ENCODE assay signal across 21 cellular contexts in genomic region chrX:150489359-150490015, GRCh38.
DNase-seq lines count a peak whose midpoint lies in the region; ATAC-seq, FAIRE-seq and TF ChIP-seq lines count a peak whose summit lies in the region.
"Had no signal": no experiment of that assay in that cellular context is flagged by ENCODE, and none has a peak within 500 bp of the region (broad histone marks: within the 10 kb centered on the region; RNA-seq: fewer than 3 reads in every experiment).

No MANE protein-coding gene starts in this region.

- H4K20me1 ChIP-seq in Karpas-422 (ENCODE audit: insufficient read depth, low read depth, low read length), result no peaks in the 10 kb centered on the region; the same call in 1 of the 2 replicates
- H4K20me1 ChIP-seq in K562 (replicated peaks; ENCODE audit: control insufficient read depth, insufficient read depth, low read length), result no peaks in the 10 kb centered on the region

- in situ Hi-C loops in K562 (cut with MboI), result no loop called here

- POLR2A ChIA-PET in K562 (lab: Yijun Ruan, JAX), result no interaction called here

- TF ChIP-seq EP300 in K562 (IDR thresholded peaks at IDR 0.05; ENCODE audit: low read length), result no peak

- H3K36me3 ChIP-seq in Karpas-422 (ENCODE audit: insufficient read depth, low read length) (peaks cover 12% of the 10 kb centered on the region), K562 (ENCODE audit: control insufficient read depth, insufficient read depth, low read length) (no peaks in the 10 kb centered on the region), kidney epithelial cell (ENCODE audit: control insufficient read depth, insufficient read depth, low read length) (no peaks in the 10 kb centered on the region), thyroid gland (no peaks in the 10 kb centered on the region)
- H3K36me3 ChIP-seq: HAP-1 had no signal

- H2AFZ ChIP-seq in Karpas-422 (ENCODE audit: low read length), result no peak overlapping the region
- no peak overlapping the region for H2AFZ ChIP-seq in K562 (ENCODE audit: low read depth, low read length)

- no peak for FAIRE-seq in K562 (lab: Jason Lieb, UNC)
- FAIRE-seq: D721Med had no signal

- H3K4me1 ChIP-seq in Karpas-422 (ENCODE audit: low read length) (peaks cover 43% of the 10 kb centered on the region), K562 (replicated peaks in 1 of 2; ENCODE audit: control insufficient read depth in 2 of 2, insufficient read depth in 2 of 2, low read length in 2 of 2) (no peaks in the 10 kb centered on the region), thyroid gland (peaks cover 0 to 4% of the 10 kb centered on the region in 2 donors)
- H3K4me1 ChIP-seq: HAP-1 had no signal

- TF ChIP-seq CTCF in K562 (IDR thresholded peaks at IDR 0.05 in 2 of 3, conservative IDR thresholded peaks at IDR 0.05 in 1 of 3; ENCODE audit: insufficient read depth in 2 of 3, low read depth in 1 of 3, low read length in 3 of 3), result no peak
- no peak for TF ChIP-seq CTCF in kidney epithelial cell (IDR thresholded peaks at IDR 0.05; ENCODE audit: insufficient read depth, low read length, poor library complexity, severe bottlenecking)
- TF ChIP-seq CTCF in thyroid gland (IDR thresholded peaks at IDR 0.05), result no peak

- ATAC-seq in K562 (no peak), HG03460 (IDR thresholded peaks at IDR 0.05; ENCODE audit: unreplicated experiment) (no peak), HG02623 (IDR thresholded peaks at IDR 0.05; ENCODE audit: unreplicated experiment) (no peak), GM19455 (IDR thresholded peaks at IDR 0.05; ENCODE audit: unreplicated experiment) (no peak)
- ATAC-seq: SK-N-SH treated with all-trans-retinoic acid at 6 μM for 48 hours had no signal

- CTCF ChIA-PET in K562 (lab: Yijun Ruan, JAX; ENCODE audit: low intra/inter-chr PET ratio), result no interaction called here

- H3K27me3 ChIP-seq in Karpas-422 (ENCODE audit: low read length) (no peaks in the 10 kb centered on the region), K562 (ENCODE audit: control insufficient read depth in 2 of 2, insufficient read depth in 2 of 2, low read length in 2 of 2) (peaks cover 0 to 8% of the 10 kb centered on the region in 2 experiments; a peak in 1 of 5 replicates), kidney epithelial cell (ENCODE audit: control insufficient read depth, insufficient read depth, low read length) (no peaks in the 10 kb centered on the region), thyroid gland (no peaks in the 10 kb centered on the region)

- no peak for DNase-seq in Karpas-422
- no peak for DNase-seq in K562 (ENCODE audit: extremely low read depth in 1 of 4, low spot score in 3 of 4)
- peak; percentile 38 for DNase-seq in kidney epithelial cell (ENCODE audit: low read depth)
- DNase-seq in thyroid gland, result peak; percentile 25 to 35
- DNase-seq: C1 segment of cervical spinal cord; CD8-positive, alpha-beta memory T cell; DMS79; KBM-7; NCI-H1105 treated with DMSO at 0.1 percent for 48 hours; NCI-H1694; NCI-H2081 treated with DMSO at 0.1 percent for 48 hours; NCI-H510A; NCI-H748 treated with DMSO at 0.1 percent for 48 hours; RPMI8226; SIG-M5 had no signal

- H3K79me2 ChIP-seq in Karpas-422 (ENCODE audit: low read length) (no peaks in the 10 kb centered on the region), K562 (ENCODE audit: control insufficient read depth, insufficient read depth, low read length) (no peaks in the 10 kb centered on the region)

- 0% methylated on average over 6 of the region's 6 CpGs for WGBS in K562 (ENCODE audit: insufficient coverage, low coverage, missing lambda C conversion rate)
- WGBS in thyroid gland, 2 donors, result 62 to 71% methylated on average over 6 of the region's 6 CpGs

- H3K9ac ChIP-seq in Karpas-422 (ENCODE audit: low read length) (no peak overlapping the region), K562 (ENCODE audit: insufficient read depth in 1 of 2, low read depth in 2 of 2, low read length in 2 of 2) (no peak overlapping the region)

- H3K4me2 ChIP-seq in Karpas-422 (ENCODE audit: low read depth, low read length, poor library complexity, severe bottlenecking), result no peak overlapping the region
- no peak overlapping the region for H3K4me2 ChIP-seq in K562 (ENCODE audit: insufficient read depth, low read length)

- no peaks in the 10 kb centered on the region for H3K9me1 ChIP-seq in K562 (ENCODE audit: control insufficient read depth, insufficient read depth, low read length)

- TF ChIP-seq POLR2A in K562 (conservative IDR thresholded peaks at IDR 0.05) (no peak), thyroid gland (IDR thresholded peaks at IDR 0.05) (no peak)

- BruUV-seq in K562 (replicated peaks; lab: Mats Ljungman, UMichigan), result no TSS peak

- no peak for TF ChIP-seq RAD21 in K562 (CRISPR knock-in tag; conservative IDR thresholded peaks at IDR 0.05 in 1 of 2, IDR thresholded peaks at IDR 0.05 in 1 of 2)

- no peaks in the 10 kb centered on the region for H3K9me3 ChIP-seq in Karpas-422 (ENCODE audit: low read length)
- no peaks in the 10 kb centered on the region for H3K9me3 ChIP-seq in K562 (replicated peaks; ENCODE audit: control insufficient read depth, insufficient read depth, low read depth, low read length)
- no peaks in the 10 kb centered on the region for H3K9me3 ChIP-seq in thyroid gland
- H3K9me3 ChIP-seq: HAP-1 had no signal

- H3K9me2 ChIP-seq in Karpas-422 (replicated peaks; ENCODE audit: insufficient read depth, low read length), result no peaks in the 10 kb centered on the region

- intact Hi-C loops in K562 (cut with micrococcal nuclease) (no loop called here), thyroid gland (cut with DNase I) (no loop called here)

- H3K4me3 ChIP-seq in Karpas-422 (ENCODE audit: low read length) (no peak overlapping the region), K562 (no peak overlapping the region), kidney epithelial cell (ENCODE audit: low read depth, low read length) (no peak overlapping the region), thyroid gland (replicated peaks in 1 of 3) (no peak overlapping the region)
- H3K4me3 ChIP-seq: HAP-1 had no signal

- H3K27ac ChIP-seq in Karpas-422 (ENCODE audit: low read length) (peak overlapping the region; percentile 25; the same call in 1 of the 2 replicates), K562 (ENCODE audit: extremely low read depth, low read depth, low read length) (no peak overlapping the region), thyroid gland (peak overlapping the region in 1 of 3 donors; percentile 5)

TF ChIP-seq in K562, 482 proteins besides CTCF, POLR2A, EP300 and RAD21 (continues in another document):
- no peak for TF ChIP-seq ZBTB49 (CRISPR knock-in tag; IDR thresholded peaks at IDR 0.05; ENCODE audit: borderline replicate concordance)

Comparison
In these comparisons a context has a peak if more than half of its experiments do, and no peak if none do; other contexts are left out.
1. DNase-seq: peak in kidney epithelial cell (single experiment) and thyroid gland (2 of 2); none in Karpas-422 (single experiment) and K562 (0 of 4).